Comparison of ENCODE assay signal across 1 cellular context in genomic region chr3:182651461-182651860, GRCh38.
TF ChIP-seq lines count a peak whose summit lies in the region.

No MANE protein-coding gene starts in this region.

TF ChIP-seq in HepG2, 621 proteins besides CTCF, POLR2A, EP300 and RAD21 (continued from another document):
- TF ChIP-seq PATZ1 (CRISPR knock-in tag; IDR thresholded peaks at IDR 0.05) (no peak), HOMEZ (CRISPR knock-in tag; IDR thresholded peaks at IDR 0.05; ENCODE audit: low read depth) (peak; percentile 49; the same call in 1 of the 2 replicates), POGZ (CRISPR knock-in tag; IDR thresholded peaks at IDR 0.05) (peak; percentile 71), PITX1 (CRISPR knock-in tag; IDR thresholded peaks at IDR 0.05) (0 out of 2 replicates have a peak, but pooled peaks have one; percentile 22), HOXA3 (CRISPR knock-in tag; IDR thresholded peaks at IDR 0.05) (peak; percentile 67), SALL1 (CRISPR knock-in tag; IDR thresholded peaks at IDR 0.05) (peak; percentile 40; the same call in 1 of the 2 replicates), ZNF567 (CRISPR knock-in tag; IDR thresholded peaks at IDR 0.05; ENCODE audit: borderline replicate concordance) (no peak), TGIF2 (CRISPR knock-in tag; IDR thresholded peaks at IDR 0.05) (no peak), SOX5 (CRISPR knock-in tag; IDR thresholded peaks at IDR 0.05; ENCODE audit: borderline replicate concordance) (0 out of 2 replicates have a peak, but pooled peaks have one; percentile 29), MYC (CRISPR knock-in tag; IDR thresholded peaks at IDR 0.05; ENCODE audit: borderline replicate concordance) (peak; percentile 35; the same call in 1 of the 2 replicates), TRIM24 (CRISPR knock-in tag; IDR thresholded peaks at IDR 0.05) (no peak), ZBTB4 (CRISPR knock-in tag; IDR thresholded peaks at IDR 0.05; ENCODE audit: borderline replicate concordance) (no peak), ZNF326 (CRISPR knock-in tag; IDR thresholded peaks at IDR 0.05; ENCODE audit: borderline replicate concordance) (no peak), NCOR1 (IDR thresholded peaks at IDR 0.05; ENCODE audit: borderline replicate concordance, low read length) (peak; percentile 75; the same call in 1 of the 2 replicates)
